8 cellular contexts compared by ENCODE assay signal in the genomic region with DNA sequence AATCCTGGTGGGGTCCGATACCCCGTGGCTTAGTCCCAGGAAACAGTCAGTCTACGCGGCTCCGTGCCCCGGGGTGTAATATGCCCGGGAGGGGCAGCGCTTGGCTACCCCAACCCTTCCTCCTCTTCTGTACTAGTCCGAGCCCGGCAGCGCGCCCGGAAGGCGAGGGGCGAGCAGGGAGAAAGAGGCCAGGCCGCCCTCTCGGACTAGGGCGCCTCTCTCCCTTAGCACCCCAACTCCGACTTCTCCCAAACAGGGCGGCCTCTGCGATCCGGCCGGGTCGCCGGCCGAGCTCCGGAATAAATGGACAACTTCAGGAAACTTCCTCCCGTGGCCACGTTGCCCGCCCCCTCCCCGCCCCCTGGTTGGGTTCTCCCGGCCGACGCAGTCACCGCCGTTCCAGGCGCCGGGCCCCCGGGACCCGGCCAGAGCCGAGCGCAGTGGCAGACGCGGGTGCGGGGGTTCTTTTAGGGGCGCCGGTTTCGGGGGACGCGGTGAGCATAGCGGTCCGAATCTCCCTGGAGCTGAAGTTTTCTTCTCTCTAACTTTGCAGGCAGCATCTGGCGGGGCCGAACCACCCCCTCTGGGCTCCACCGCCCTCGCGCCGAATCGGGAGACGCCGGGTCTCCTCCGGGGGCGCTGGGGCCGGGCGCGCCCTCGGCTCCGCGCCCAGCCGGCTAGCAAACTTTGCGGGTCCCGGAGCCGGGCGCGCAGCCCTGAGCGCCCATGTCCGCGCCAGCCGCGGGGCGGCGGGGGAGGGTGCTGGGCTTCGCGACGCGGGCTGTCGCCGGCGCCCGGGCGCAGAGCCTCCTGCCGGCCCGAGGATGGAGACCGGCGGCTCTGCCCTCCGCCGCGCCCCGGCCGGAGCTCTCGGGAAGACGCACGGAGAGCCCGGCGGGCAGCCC. TPM values are rescaled to one million over a fixed set of nuclear protein-coding genes. Genes with fewer than 3 reads are reported as not detected.
DNase-seq lines count a peak whose midpoint lies in the region; ATAC-seq and TF ChIP-seq lines count a peak whose summit lies in the region.

A gene with protein sequence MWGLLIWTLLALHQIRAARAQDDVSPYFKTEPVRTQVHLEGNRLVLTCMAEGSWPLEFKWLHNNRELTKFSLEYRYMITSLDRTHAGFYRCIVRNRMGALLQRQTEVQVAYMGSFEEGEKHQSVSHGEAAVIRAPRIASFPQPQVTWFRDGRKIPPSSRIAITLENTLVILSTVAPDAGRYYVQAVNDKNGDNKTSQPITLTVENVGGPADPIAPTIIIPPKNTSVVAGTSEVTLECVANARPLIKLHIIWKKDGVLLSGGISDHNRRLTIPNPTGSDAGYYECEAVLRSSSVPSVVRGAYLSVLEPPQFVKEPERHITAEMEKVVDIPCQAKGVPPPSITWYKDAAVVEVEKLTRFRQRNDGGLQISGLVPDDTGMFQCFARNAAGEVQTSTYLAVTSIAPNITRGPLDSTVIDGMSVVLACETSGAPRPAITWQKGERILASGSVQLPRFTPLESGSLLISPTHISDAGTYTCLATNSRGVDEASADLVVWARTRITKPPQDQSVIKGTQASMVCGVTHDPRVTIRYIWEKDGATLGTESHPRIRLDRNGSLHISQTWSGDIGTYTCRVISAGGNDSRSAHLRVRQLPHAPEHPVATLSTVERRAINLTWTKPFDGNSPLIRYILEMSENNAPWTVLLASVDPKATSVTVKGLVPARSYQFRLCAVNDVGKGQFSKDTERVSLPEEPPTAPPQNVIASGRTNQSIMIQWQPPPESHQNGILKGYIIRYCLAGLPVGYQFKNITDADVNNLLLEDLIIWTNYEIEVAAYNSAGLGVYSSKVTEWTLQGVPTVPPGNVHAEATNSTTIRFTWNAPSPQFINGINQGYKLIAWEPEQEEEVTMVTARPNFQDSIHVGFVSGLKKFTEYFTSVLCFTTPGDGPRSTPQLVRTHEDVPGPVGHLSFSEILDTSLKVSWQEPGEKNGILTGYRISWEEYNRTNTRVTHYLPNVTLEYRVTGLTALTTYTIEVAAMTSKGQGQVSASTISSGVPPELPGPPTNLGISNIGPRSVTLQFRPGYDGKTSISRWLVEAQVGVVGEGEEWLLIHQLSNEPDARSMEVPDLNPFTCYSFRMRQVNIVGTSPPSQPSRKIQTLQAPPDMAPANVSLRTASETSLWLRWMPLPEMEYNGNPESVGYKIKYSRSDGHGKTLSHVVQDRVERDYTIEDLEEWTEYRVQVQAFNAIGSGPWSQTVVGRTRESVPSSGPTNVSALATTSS (N-terminal part only) (minus strand): TSS at position 301 of the 905 bp plus-strand sequence. CDS start 357 bp downstream, outside the sequence.

- TF ChIP-seq CTCF in MCF 10A (IDR thresholded peaks at IDR 0.05; ENCODE audit: unreplicated experiment) (no peak), astrocyte of the spinal cord (IDR thresholded peaks at IDR 0.05; ENCODE audit: low read depth, low read length) (no peak), kidney epithelial cell (IDR thresholded peaks at IDR 0.05; ENCODE audit: insufficient read depth, low read length, poor library complexity, severe bottlenecking) (no peak)

- H3K4me3 ChIP-seq in astrocyte of the spinal cord (ENCODE audit: low read depth, low read length) (peak within 1 kb of the TSS; percentile 2), kidney epithelial cell (ENCODE audit: low read depth, low read length) (peak within 1 kb of the TSS; percentile 11)

- no peaks in the 10 kb centered on the region for H3K9me3 Mint-ChIP-seq in MCF 10A (ENCODE audit: unreplicated experiment)
- H3K9me3 Mint-ChIP-seq in stimulated activated naive CD8-positive, alpha-beta T cell treated with anti-CD3 and anti-CD28 coated beads, Interleukin-15, amount 100 ng/mL, for 72 hours: no peaks in the 10 kb centered on the region

- peaks cover 60% of the 10 kb centered on the region for H3K27me3 ChIP-seq in kidney epithelial cell (ENCODE audit: control insufficient read depth, insufficient read depth, low read length)

- peak; percentile 41 for ATAC-seq in stimulated activated naive CD8-positive, alpha-beta T cell treated with anti-CD3 and anti-CD28 coated beads, Interleukin-15, amount 100 ng/mL, for 72 hours
- ATAC-seq in GM21528 (IDR thresholded peaks at IDR 0.05; ENCODE audit: low FRiP score, unreplicated experiment) (no peak), HG03439 (IDR thresholded peaks at IDR 0.05; ENCODE audit: unreplicated experiment) (no peak), HG03565 (IDR thresholded peaks at IDR 0.05; ENCODE audit: unreplicated experiment) (no peak)

- DNase-seq in T47D (ENCODE audit: low read depth in 1 of 2, low spot score in 1 of 2) (peak; percentile 30 to 74), MCF 10A (ENCODE audit: unreplicated experiment) (no peak), astrocyte of the spinal cord (ENCODE audit: low read depth, low spot score) (peak; percentile 7), kidney epithelial cell (ENCODE audit: low read depth) (no peak)
- DNase-seq in stimulated activated naive CD8-positive, alpha-beta T cell treated with anti-CD3 and anti-CD28 coated beads, Interleukin-15, amount 100 ng/mL, for 72 hours: peak; percentile 14 to 23

- H3K4me3 Mint-ChIP-seq in MCF 10A (ENCODE audit: unreplicated experiment): no peak within 1 kb of the TSS
- peak within 1 kb of the TSS; percentile 79 to 87 for H3K4me3 Mint-ChIP-seq in stimulated activated naive CD8-positive, alpha-beta T cell treated with anti-CD3 and anti-CD28 coated beads, Interleukin-15, amount 100 ng/mL, for 72 hours

- BruUV-seq in MCF 10A (replicated peaks; lab: Mats Ljungman, UMichigan): no TSS peak

- CTCF ChIA-PET in MCF 10A (lab: Yijun Ruan, JAX): no interaction called here

- H3K4me1 Mint-ChIP-seq in MCF 10A (ENCODE audit: insufficient read depth, unreplicated experiment): no peaks in the 10 kb centered on the region
- peaks cover 26% of the 10 kb centered on the region for H3K4me1 Mint-ChIP-seq in stimulated activated naive CD8-positive, alpha-beta T cell treated with anti-CD3 and anti-CD28 coated beads, Interleukin-15, amount 100 ng/mL, for 72 hours

- H3K36me3 ChIP-seq in kidney epithelial cell (ENCODE audit: control insufficient read depth, insufficient read depth, low read length): no peaks in the 10 kb centered on the region

- in situ Hi-C loops in T47D (cut with HindIII; ENCODE audit: low pct_unique_long_range_greater_than_20kb, low sequenced_read_pairs): no loop called here
- in situ Hi-C loops in astrocyte of the spinal cord (cut with HindIII; ENCODE audit: low sequenced_read_pairs): no loop called here

- H3K27me3 Mint-ChIP-seq in MCF 10A (ENCODE audit: insufficient read depth, unreplicated experiment): peaks cover 72% of the 10 kb centered on the region
- peaks cover 68% of the 10 kb centered on the region for H3K27me3 Mint-ChIP-seq in stimulated activated naive CD8-positive, alpha-beta T cell treated with anti-CD3 and anti-CD28 coated beads, Interleukin-15, amount 100 ng/mL, for 72 hours

- intact Hi-C loops in MCF 10A (cut with micrococcal nuclease): no loop called here

- no peak within 1 kb of the TSS for H3K27ac Mint-ChIP-seq in MCF 10A (ENCODE audit: low read depth, unreplicated experiment)
- H3K27ac Mint-ChIP-seq in stimulated activated naive CD8-positive, alpha-beta T cell treated with anti-CD3 and anti-CD28 coated beads, Interleukin-15, amount 100 ng/mL, for 72 hours: peak within 1 kb of the TSS in 1 of 2 donors; percentile 27

- no peaks in the 10 kb centered on the region for H3K36me3 Mint-ChIP-seq in MCF 10A (ENCODE audit: insufficient read depth, unreplicated experiment)

- POLR2A ChIA-PET in MCF 10A (lab: Yijun Ruan, JAX): interaction anchor here (1.2 kb wide), 1 partner anchor 14 kb away, joined by 3 read pairs; no protein-coding TSS in a partner anchor

RNA-seq across cellular contexts. Expression of the gene that starts here (rescaled TPM):
- total RNA-seq in MCF 10A (2022) (not detected in 2 replicates), kidney epithelial cell (1.2 and 1.6 TPM in 2 replicates)

Comparison
In these comparisons a context has a peak if more than half of its experiments do, and no peak if none do; other contexts are left out.
1. DNase-seq: peak in T47D (2 of 2), astrocyte of the spinal cord (single experiment) and stimulated activated naive CD8-positive, alpha-beta T cell treated with anti-CD3 and anti-CD28 coated beads, Interleukin-15, amount 100 ng/mL, for 72 hours (2 of 2); none in MCF 10A (single experiment) and kidney epithelial cell (single experiment).